Comparison of ENCODE assay signal across 9 cellular contexts in genomic region chr2:173590278-173590811, GRCh38.
DNase-seq lines count a peak whose midpoint lies in the region; ATAC-seq and TF ChIP-seq lines count a peak whose summit lies in the region.
"Had no signal": no experiment of that assay in that cellular context is flagged by ENCODE, and none has a peak within 500 bp of the region (broad histone marks: within the 10 kb centered on the region; RNA-seq: fewer than 3 reads in every experiment).

No MANE protein-coding gene starts in this region.

- no peaks in the 10 kb centered on the region for H3K9me3 ChIP-seq in GM23248 (ENCODE audit: low read depth)
- peaks cover 0 to 11% (median 8%) of the 10 kb centered on the region in 3 donors for H3K9me3 ChIP-seq in esophagus squamous epithelium
- no peaks in the 10 kb centered on the region for H3K9me3 ChIP-seq in gastrocnemius medialis

- no peaks in the 10 kb centered on the region for H3K9me2 ChIP-seq in GM23248 (ENCODE audit: insufficient read depth)

- H3K4me1 ChIP-seq in GM23248 (ENCODE audit: insufficient read depth) (peaks cover 9% of the 10 kb centered on the region; the same call in 1 of the 2 replicates), esophagus squamous epithelium (peaks cover 3 to 33% (median 5%) of the 10 kb centered on the region in 3 donors), gastrocnemius medialis (peaks cover 23% of the 10 kb centered on the region in 2 donors)

- no peak overlapping the region for H3K9ac ChIP-seq in GM23248

- H3K36me3 ChIP-seq in GM23248 (ENCODE audit: low read depth) (no peaks in the 10 kb centered on the region), esophagus squamous epithelium (no peaks in the 10 kb centered on the region), gastrocnemius medialis (no peaks in the 10 kb centered on the region)

- peak overlapping the region; percentile 18; the same call in 1 of the 2 replicates for H3K27ac ChIP-seq in GM23248
- H3K27ac ChIP-seq in esophagus squamous epithelium, result peak overlapping the region; percentile 36 to 84 (median 62)
- H3K27ac ChIP-seq in gastrocnemius medialis, result peak overlapping the region; percentile 81 to 89 (median 88)

- H2AFZ ChIP-seq in GM23248, result no peak overlapping the region

- intact Hi-C loops in esophagus squamous epithelium (cut with DNase I) (no loop called here), gastrocnemius medialis (cut with DNase I; ENCODE audit: low total_unique reads) (loop anchor here (10.0 kb wide), 1 partner anchor 186 kb away; no protein-coding TSS in a partner anchor)

- ATAC-seq in gastrocnemius medialis (peak; percentile 91 to 98), HG02938 (IDR thresholded peaks at IDR 0.05; ENCODE audit: unreplicated experiment) (no peak)

- no peaks in the 10 kb centered on the region for H3K27me3 ChIP-seq in GM23248 (replicated peaks; ENCODE audit: insufficient read depth)
- H3K27me3 ChIP-seq in esophagus squamous epithelium, result no peaks in the 10 kb centered on the region
- no peaks in the 10 kb centered on the region for H3K27me3 ChIP-seq in gastrocnemius medialis

- TF ChIP-seq CTCF in esophagus squamous epithelium (IDR thresholded peaks at IDR 0.05) (no peak), gastrocnemius medialis (IDR thresholded peaks at IDR 0.05 in 4 of 5, conservative IDR thresholded peaks at IDR 0.05 in 1 of 5) (no peak), GM10266 (IDR thresholded peaks at IDR 0.05; ENCODE audit: control insufficient read depth, insufficient read depth, low read depth, missing control alignments) (no peak)

- H4K20me1 ChIP-seq in GM23248 (ENCODE audit: insufficient read depth), result no peaks in the 10 kb centered on the region

- TF ChIP-seq POLR2A in esophagus squamous epithelium (IDR thresholded peaks at IDR 0.05) (no peak), gastrocnemius medialis (IDR thresholded peaks at IDR 0.05) (no peak)

- H3K79me2 ChIP-seq in GM23248 (ENCODE audit: insufficient read depth), result no peaks in the 10 kb centered on the region

- H3K4me2 ChIP-seq in GM23248 (ENCODE audit: unreplicated experiment), result peak overlapping the region; percentile 1

- 4 to 7% methylated on average over 6 of the region's 6 CpGs for WGBS in GM23248 (ENCODE audit: low coverage in 1 of 2, low lambda C conversion rate in 2 of 2, missing lambda C conversion rate in 2 of 2), 2 experiments
- 37 to 54% methylated on average over 3 to 4 of the region's 6 CpGs for WGBS in esophagus squamous epithelium, 2 donors

- H3K4me3 ChIP-seq in GM23248, result no peak overlapping the region
- H3K4me3 ChIP-seq in esophagus squamous epithelium, result peak overlapping the region in 3 of 4 donors; percentile 6 to 21 (median 6)
- peak overlapping the region; percentile 27 to 44 (median 40) for H3K4me3 ChIP-seq in gastrocnemius medialis

- DNase-seq in GM23248 (peak; percentile 96), NCI-H69 (lab: John Stamatoyannopoulos, UW) (peak; percentile 62), esophagus squamous epithelium (lab: John Stamatoyannopoulos, UW) (no peak), gastrocnemius medialis (peak; percentile 86 to 89), MV-4-11 (lab: John Stamatoyannopoulos, UW) (no peak), GM10266 (ENCODE audit: extremely low spot score) (no peak)
- no peak for DNase-seq in activated naive CD4-positive, alpha-beta T cell treated with Interleukin-2 at 50 U/mL for 16 hours
- DNase-seq: activated CD4-positive, CD25-positive, alpha-beta regulatory T cell treated with anti-CD3 and anti-CD28 coated beads, Interleukin-2, amount 50 U/mL, for 72 hours had no signal

- in situ Hi-C loops in GM23248 (cut with MboI) (no loop called here), gastrocnemius medialis (cut with MboI; ENCODE audit: low sequenced_read_pairs in 4 of 4) (loop anchor here in 2 of 4 donors (25.0 kb wide), 1 partner anchor 447 kb away; no protein-coding TSS in a partner anchor)

- peaks cover 12% of the 10 kb centered on the region for H3F3A ChIP-seq in GM23248 (ENCODE audit: insufficient read depth)

Comparison
In these comparisons a context has a peak if more than half of its experiments do, and no peak if none do; other contexts are left out.
1. DNase-seq: peak in GM23248 (single experiment), NCI-H69 (single experiment) and gastrocnemius medialis (2 of 2); none in esophagus squamous epithelium (single experiment), activated naive CD4-positive, alpha-beta T cell treated with Interleukin-2 at 50 U/mL for 16 hours (single experiment), MV-4-11 (single experiment) and GM10266 (single experiment).
2. H3K27ac ChIP-seq: peak in every context shown above with its lines; median percentile 88 in gastrocnemius medialis; 62 in esophagus squamous epithelium; 18 in GM23248.